ENCODE assay signal across 13 cellular contexts in the genomic region with DNA sequence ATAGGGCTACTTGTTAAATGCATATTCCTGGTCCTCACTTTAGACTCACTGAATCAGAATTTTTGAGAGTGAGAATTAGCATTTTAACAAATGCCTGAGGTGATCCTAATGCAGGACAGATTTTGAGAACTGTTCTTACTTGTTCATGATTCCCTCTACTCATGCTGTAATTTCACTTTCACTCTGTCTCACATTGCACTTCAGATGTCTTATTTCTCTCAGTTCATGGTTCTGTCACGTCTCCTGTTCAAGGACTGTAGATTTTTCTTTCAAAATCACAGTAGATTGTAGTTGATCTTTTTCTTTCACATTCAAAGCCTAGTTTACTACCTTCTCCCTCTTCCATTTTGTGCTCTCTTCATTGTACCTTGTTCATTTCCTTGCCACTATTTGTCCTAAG. TPM values are rescaled to one million over a fixed set of nuclear protein-coding genes. Genes with fewer than 3 reads are reported as not detected.
DNase-seq lines count a peak whose midpoint lies in the region; ATAC-seq lines count a peak whose summit lies in the region.
"Had no signal": no experiment of that assay in that cellular context is flagged by ENCODE, and none has a peak within 500 bp of the region (broad histone marks: within the 10 kb centered on the region; RNA-seq: fewer than 3 reads in every experiment).

No MANE protein-coding gene starts in this region.

- H3K27ac ChIP-seq in caudate nucleus (ENCODE audit: low read depth, low read length), result peak overlapping the region; percentile 63
- H3K27ac ChIP-seq: uterus had no signal

- no peak for DNase-seq in caudate nucleus (lab: John Stamatoyannopoulos, UW)
- DNase-seq in HUDEP-2 (lab: John Stamatoyannopoulos, UW; ENCODE audit: unreplicated experiment in 76 of 76), result no peak
- DNase-seq in ecto neural progenitor cell (ENCODE audit: low spot score), result no peak
- no peak for DNase-seq in occipital lobe (lab: John Stamatoyannopoulos, UW)
- DNase-seq in NCI-H2227 treated with DMSO at 0.1 percent for 48 hours (lab: John Stamatoyannopoulos, UW), result no peak
- DNase-seq: activated CD4-positive, CD25-positive, alpha-beta regulatory T cell; CD8-positive, alpha-beta T cell; immature natural killer cell; NCI-H1105; uterus had no signal

- ATAC-seq in GM18861 (IDR thresholded peaks at IDR 0.05; ENCODE audit: unreplicated experiment) (peak; percentile 94), GM21529 (IDR thresholded peaks at IDR 0.05; ENCODE audit: unreplicated experiment) (peak; percentile 97), HG03108 (IDR thresholded peaks at IDR 0.05; ENCODE audit: unreplicated experiment) (peak; percentile 94)
- ATAC-seq: CD8-positive, alpha-beta T cell had no signal

RNA-seq across cellular contexts. Expression of a gene that starts 54.3 kb away (rescaled TPM):
- total RNA-seq in occipital lobe, result 474 TPM
